Comparison of ENCODE assay signal across 1 cellular context in the genomic region with DNA sequence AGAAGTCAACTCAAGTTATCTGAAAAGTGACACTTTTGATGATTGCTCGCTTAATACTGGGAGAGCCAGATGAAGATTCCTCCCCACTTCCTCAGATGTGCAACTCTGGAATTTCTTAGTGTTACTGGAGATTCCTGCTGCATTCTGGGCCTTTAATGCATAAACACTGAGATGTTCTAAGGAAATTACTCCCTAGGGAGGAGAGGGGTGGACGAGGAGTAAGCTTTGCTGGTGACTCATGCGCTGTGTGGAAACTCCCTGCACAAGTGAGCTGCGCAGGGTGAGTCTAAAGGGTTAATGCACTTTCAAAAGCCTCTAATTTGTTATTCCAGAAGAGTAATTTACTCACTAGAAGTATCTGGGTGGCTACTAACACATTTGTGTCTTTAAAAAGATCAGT.
TF ChIP-seq lines count a peak whose summit lies in the region.

No MANE protein-coding gene starts in this region.

TF ChIP-seq in IMR-90, 13 proteins besides CTCF, POLR2A, EP300 and RAD21:
- TF ChIP-seq RCOR1 (IDR thresholded peaks at IDR 0.05; ENCODE audit: insufficient replicate concordance, low read length): no peak
- 0 out of 2 replicates have a peak, but pooled peaks have one; percentile 9 for TF ChIP-seq SMC3 (IDR thresholded peaks at IDR 0.05; ENCODE audit: low read depth, low read length)
- TF ChIP-seq CEBPB (IDR thresholded peaks at IDR 0.05; ENCODE audit: low read depth, low read length): peak; percentile 85
- peak; percentile 75 for TF ChIP-seq BHLHE40 (IDR thresholded peaks at IDR 0.05; ENCODE audit: low read depth, low read length)
- TF ChIP-seq, protein P1, sequence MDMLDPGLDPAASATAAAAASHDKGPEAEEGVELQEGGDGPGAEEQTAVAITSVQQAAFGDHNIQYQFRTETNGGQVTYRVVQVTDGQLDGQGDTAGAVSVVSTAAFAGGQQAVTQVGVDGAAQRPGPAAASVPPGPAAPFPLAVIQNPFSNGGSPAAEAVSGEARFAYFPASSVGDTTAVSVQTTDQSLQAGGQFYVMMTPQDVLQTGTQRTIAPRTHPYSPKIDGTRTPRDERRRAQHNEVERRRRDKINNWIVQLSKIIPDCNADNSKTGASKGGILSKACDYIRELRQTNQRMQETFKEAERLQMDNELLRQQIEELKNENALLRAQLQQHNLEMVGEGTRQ (IDR thresholded peaks at IDR 0.05; ENCODE audit: low read depth, low read length): no peak
- TF ChIP-seq FOS (IDR thresholded peaks at IDR 0.05; ENCODE audit: low read depth, low read length): peak; percentile 94
- 0 out of 2 replicates have a peak, but pooled peaks have one; percentile 13 for TF ChIP-seq MAFK (IDR thresholded peaks at IDR 0.05; ENCODE audit: low read depth, low read length)
- TF ChIP-seq MAZ (IDR thresholded peaks at IDR 0.05; ENCODE audit: borderline replicate concordance, low read depth, low read length): peak; percentile 77; the same call in 1 of the 2 replicates
- TF ChIP-seq NFE2L2 (IDR thresholded peaks at IDR 0.05; ENCODE audit: low read depth, low read length): peak; percentile 32; the same call in 1 of the 2 replicates
